ENCODE assay signal across 12 cellular contexts in the genomic region with DNA sequence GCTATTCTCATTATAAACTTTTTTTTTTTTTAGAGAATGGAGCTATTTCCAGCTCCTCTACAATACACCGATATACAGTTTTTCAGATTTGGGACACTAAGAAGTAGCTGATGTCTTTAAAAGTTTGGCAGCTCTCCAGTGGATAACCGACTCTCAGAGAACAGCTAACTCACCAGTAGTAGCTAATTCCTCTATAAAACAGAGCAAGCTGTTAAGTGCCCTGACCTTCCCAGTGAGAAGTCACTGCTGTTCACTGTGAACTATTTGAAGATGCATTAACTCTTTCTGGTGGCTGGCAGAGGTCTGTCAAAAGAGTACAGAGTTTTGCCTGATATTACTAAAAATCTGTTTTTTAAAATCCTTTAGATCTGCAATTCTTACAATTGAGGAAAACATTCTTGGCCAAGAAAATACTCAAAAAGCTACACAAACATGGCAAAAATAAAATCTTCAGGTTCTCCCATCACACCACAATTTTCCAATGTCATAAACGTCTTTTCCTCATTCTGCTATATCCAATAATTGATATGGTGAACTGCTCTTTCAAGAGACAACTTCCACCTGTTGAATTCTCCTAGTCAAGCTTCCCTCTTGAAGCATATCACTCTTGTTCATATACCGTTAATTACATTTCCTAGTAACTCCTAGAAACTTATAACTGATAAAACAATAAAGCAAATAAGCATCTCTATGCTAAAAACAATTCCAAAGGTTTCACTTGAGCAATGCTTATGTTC. TPM values are rescaled to one million over a fixed set of nuclear protein-coding genes. Genes with fewer than 3 reads are reported as not detected.
DNase-seq lines count a peak whose midpoint lies in the region; ATAC-seq, FAIRE-seq and TF ChIP-seq lines count a peak whose summit lies in the region.
"Had no signal": no experiment of that assay in that cellular context is flagged by ENCODE, and none has a peak within 500 bp of the region (broad histone marks: within the 10 kb centered on the region; RNA-seq: fewer than 3 reads in every experiment).

No MANE protein-coding gene starts in this region.

- H3K9me3 ChIP-seq in A549, result no peaks in the 10 kb centered on the region
- H3K9me3 ChIP-seq: ovary had no signal

- ATAC-seq in A549, result no peak
- peak; percentile 49 for ATAC-seq in left colon
- ATAC-seq in activated CD8-positive, alpha-beta T cell treated with anti-CD3 and anti-CD28 coated beads, Interleukin-2, amount 10 ng/mL, durations not matched to agents 7 days and 5 days, result no peak
- no peak for ATAC-seq in GM19023 (IDR thresholded peaks at IDR 0.05; ENCODE audit: unreplicated experiment)
- no peak for ATAC-seq in activated naive CD8-positive, alpha-beta T cell treated with anti-CD3 and anti-CD28 coated beads, Interleukin-2, amount 50 U/mL, for 24 hours

- H3K4me2 ChIP-seq in A549, result 0 out of 3 replicates have a peak overlapping the region, but pooled peaks have one; percentile 1

- intact Hi-C loops in left colon (cut with DNase I, micrococcal nuclease), result no loop called here

- H3K4me3 ChIP-seq in A549, result no peak overlapping the region
- H3K4me3 ChIP-seq: ovary had no signal

- H3K4me3 Mint-ChIP-seq in mesothelial cell of epicardium, result no peak overlapping the region
- no peak overlapping the region for H3K4me3 Mint-ChIP-seq in activated CD8-positive, alpha-beta T cell treated with anti-CD3 and anti-CD28 coated beads, Interleukin-2, amount 10 ng/mL, durations not matched to agents 7 days and 5 days
- H3K4me3 Mint-ChIP-seq in activated naive CD8-positive, alpha-beta T cell treated with anti-CD3 and anti-CD28 coated beads, Interleukin-2, amount 50 U/mL, for 24 hours, result no peak overlapping the region

- no peak for TF ChIP-seq POLR2A in A549 (IDR thresholded peaks at IDR 0.05; ENCODE audit: low read length)

- peaks cover 4% of the 10 kb centered on the region for H3K9me3 Mint-ChIP-seq in mesothelial cell of epicardium
- H3K9me3 Mint-ChIP-seq in activated CD8-positive, alpha-beta T cell treated with anti-CD3 and anti-CD28 coated beads, Interleukin-2, amount 10 ng/mL, durations not matched to agents 7 days and 5 days (ENCODE audit: insufficient read depth), result no peaks in the 10 kb centered on the region
- peaks cover 4% of the 10 kb centered on the region for H3K9me3 Mint-ChIP-seq in activated naive CD8-positive, alpha-beta T cell treated with anti-CD3 and anti-CD28 coated beads, Interleukin-2, amount 50 U/mL, for 24 hours

- TF ChIP-seq EP300 in A549 (IDR thresholded peaks at IDR 0.05), result no peak

- peaks cover 23% of the 10 kb centered on the region for H3K4me1 ChIP-seq in A549

- no peak overlapping the region for H3K27ac Mint-ChIP-seq in mesothelial cell of epicardium
- H3K27ac Mint-ChIP-seq in activated CD8-positive, alpha-beta T cell treated with anti-CD3 and anti-CD28 coated beads, Interleukin-2, amount 10 ng/mL, durations not matched to agents 7 days and 5 days, result no peak overlapping the region
- H3K27ac Mint-ChIP-seq in activated naive CD8-positive, alpha-beta T cell treated with anti-CD3 and anti-CD28 coated beads, Interleukin-2, amount 50 U/mL, for 24 hours, result no peak overlapping the region

- CTCF ChIA-PET in A549 (lab: Yijun Ruan, JAX), result interaction anchor here (0.7 kb wide), 1 partner anchor 45 kb away, joined by 3 read pairs; a partner anchor contains a TSS
- CTCF ChIA-PET in activated CD8-positive, alpha-beta T cell treated with anti-CD3 and anti-CD28 coated beads, Interleukin-2, amount 10 ng/mL, durations not matched to agents 7 days and 5 days (lab: Charles Lee), result no interaction called here

- H3K36me3 Mint-ChIP-seq in mesothelial cell of epicardium, result no peaks in the 10 kb centered on the region
- H3K36me3 Mint-ChIP-seq in activated CD8-positive, alpha-beta T cell treated with anti-CD3 and anti-CD28 coated beads, Interleukin-2, amount 10 ng/mL, durations not matched to agents 7 days and 5 days (ENCODE audit: low read depth), result no peaks in the 10 kb centered on the region
- no peaks in the 10 kb centered on the region for H3K36me3 Mint-ChIP-seq in activated naive CD8-positive, alpha-beta T cell treated with anti-CD3 and anti-CD28 coated beads, Interleukin-2, amount 50 U/mL, for 24 hours (ENCODE audit: low read depth)

- no peak for FAIRE-seq in A549 (lab: Jason Lieb, UNC)

- H3K4me1 Mint-ChIP-seq in mesothelial cell of epicardium, result peaks cover 21% of the 10 kb centered on the region
- H3K4me1 Mint-ChIP-seq in activated CD8-positive, alpha-beta T cell treated with anti-CD3 and anti-CD28 coated beads, Interleukin-2, amount 10 ng/mL, durations not matched to agents 7 days and 5 days (ENCODE audit: low read depth), result no peaks in the 10 kb centered on the region
- no peaks in the 10 kb centered on the region for H3K4me1 Mint-ChIP-seq in activated naive CD8-positive, alpha-beta T cell treated with anti-CD3 and anti-CD28 coated beads, Interleukin-2, amount 50 U/mL, for 24 hours

- TF ChIP-seq RAD21 in A549 (conservative IDR thresholded peaks at IDR 0.05 in 1 of 2, IDR thresholded peaks at IDR 0.05 in 1 of 2), result no peak

- no peak for DNase-seq in A549 (ENCODE audit: low read depth in 1 of 2, low spot score in 1 of 2)
- DNase-seq in MV-4-11 (lab: John Stamatoyannopoulos, UW), result peak; percentile 3
- DNase-seq in cerebellar cortex (ENCODE audit: low spot score), result peak; percentile 23
- no peak for DNase-seq in left colon
- no peak for DNase-seq in mesothelial cell of epicardium (ENCODE audit: low spot score in 2 of 2, unreplicated experiment in 2 of 2)
- DNase-seq in activated CD8-positive, alpha-beta T cell treated with anti-CD3 and anti-CD28 coated beads, Interleukin-2, amount 10 ng/mL, durations not matched to agents 7 days and 5 days, result no peak
- DNase-seq in activated naive CD8-positive, alpha-beta T cell treated with anti-CD3 and anti-CD28 coated beads, Interleukin-2, amount 50 U/mL, for 24 hours, result no peak
- DNase-seq: kidney glomerular epithelial cell, NCI-H1694 treated with DMSO at 0.1 percent for 48 hours, T1000 had no signal

- TF ChIP-seq CTCF in A549 (IDR thresholded peaks at IDR 0.05) (no peak), mesothelial cell of epicardium (IDR thresholded peaks at IDR 0.05; ENCODE audit: unreplicated experiment) (no peak)

- no peaks in the 10 kb centered on the region for H3K27me3 Mint-ChIP-seq in mesothelial cell of epicardium (ENCODE audit: low read depth)
- peaks cover 11% of the 10 kb centered on the region for H3K27me3 Mint-ChIP-seq in activated CD8-positive, alpha-beta T cell treated with anti-CD3 and anti-CD28 coated beads, Interleukin-2, amount 10 ng/mL, durations not matched to agents 7 days and 5 days (ENCODE audit: low read depth)
- peaks cover 4% of the 10 kb centered on the region for H3K27me3 Mint-ChIP-seq in activated naive CD8-positive, alpha-beta T cell treated with anti-CD3 and anti-CD28 coated beads, Interleukin-2, amount 50 U/mL, for 24 hours

- 66% methylated on average over 4 of the region's 4 CpGs for WGBS in A549 (ENCODE audit: missing lambda C conversion rate)

- POLR2A ChIA-PET in A549 (lab: Yijun Ruan, JAX), result no interaction called here
- POLR2A ChIA-PET in activated CD8-positive, alpha-beta T cell treated with anti-CD3 and anti-CD28 coated beads, Interleukin-2, amount 10 ng/mL, durations not matched to agents 7 days and 5 days (lab: Charles Lee), result no interaction called here

- no peak overlapping the region for H3K27ac ChIP-seq in A549

TF ChIP-seq in A549, 52 proteins besides CTCF, POLR2A, EP300 and RAD21:
- TF ChIP-seq ZC3H11A (IDR thresholded peaks at IDR 0.05), result no peak

RNA-seq across cellular contexts. Expression of a gene that starts 44.2 kb away (rescaled TPM):
- polyA plus RNA-seq in A549 (2011; rRNA removed) (12.5 and 17.6 TPM in 2 replicates), A549 (2017; fragmentation: RNase III; extraction: RNeasy Plus Mini Kit Qiagen cat#74134 plus additional on column Dnase treatment) (9.5 to 11.7 TPM (median 10.6 TPM) in 3 replicates)
- 7.5 and 8.1 TPM in 2 replicates for polyA plus RNA-seq in A549 (2012; cell fraction: cytosol; rRNA removed)
- polyA plus RNA-seq in A549 (2012; cell fraction: nucleus; rRNA removed), result 4.2 and 5.7 TPM in 2 replicates
- polyA minus RNA-seq in A549 (2011; rRNA and poly(A)+ RNA removed), result 28.7 and 39.4 TPM in 2 replicates
- total RNA-seq in left colon (10 to 100 TPM; 19.4 to 19.8 TPM), mesothelial cell of epicardium (20.5 to 21.1 TPM (median 21.0 TPM) in 3 replicates)
- 10 to 100 TPM; 12.7 to 13.4 TPM for total RNA-seq in activated CD8-positive, alpha-beta T cell treated with anti-CD3 and anti-CD28 coated beads, Interleukin-2, amount 10 ng/mL, durations not matched to agents 7 days and 5 days

Comparison
In these comparisons a context has a peak if more than half of its experiments do, and no peak if none do; other contexts are left out.
1. DNase-seq: peak in MV-4-11 (single experiment) and cerebellar cortex (single experiment); none in A549 (0 of 2), left colon (0 of 2), mesothelial cell of epicardium (0 of 2), activated CD8-positive, alpha-beta T cell treated with anti-CD3 and anti-CD28 coated beads, Interleukin-2, amount 10 ng/mL, durations not matched to agents 7 days and 5 days (single experiment) and activated naive CD8-positive, alpha-beta T cell treated with anti-CD3 and anti-CD28 coated beads, Interleukin-2, amount 50 U/mL, for 24 hours (single experiment).